In the genomic region with DNA sequence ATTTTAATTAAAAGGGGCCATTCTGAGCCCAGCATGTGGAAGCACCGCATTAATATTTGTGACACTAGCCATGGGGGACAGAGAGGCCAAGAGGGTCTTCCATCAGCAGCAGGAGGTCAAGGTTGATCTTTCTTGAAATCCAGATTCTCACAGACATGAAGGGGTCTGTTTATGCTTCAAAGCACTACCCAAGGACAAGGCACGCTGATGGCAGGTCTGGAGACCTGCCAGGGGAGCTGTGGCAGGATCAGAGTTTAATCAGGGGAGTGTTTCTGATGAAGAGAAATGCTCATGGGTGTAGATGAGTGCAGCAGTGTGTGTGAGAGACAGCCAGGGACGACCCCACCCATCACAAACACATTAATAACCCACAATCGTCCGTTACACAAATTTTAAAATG, we compare ENCODE assay signal across 5 cellular contexts.
"Had no signal": no experiment of that assay in that cellular context is flagged by ENCODE, and none has a peak within 500 bp of the region (broad histone marks: within the 10 kb centered on the region; RNA-seq: fewer than 3 reads in every experiment).

No MANE protein-coding gene starts in this region.

- H3K4me3 ChIP-seq: GM23338, K562 had no signal

- H3K27ac Mint-ChIP-seq: GM23338 had no signal

- DNase-seq: H9, HCEC 1CT, IMR-90 had no signal

- H3K4me3 Mint-ChIP-seq: GM23338, H9 had no signal

- H3K9me3 Mint-ChIP-seq: GM23338, H9 had no signal
